8 cellular contexts compared by ENCODE assay signal in the genomic region with DNA sequence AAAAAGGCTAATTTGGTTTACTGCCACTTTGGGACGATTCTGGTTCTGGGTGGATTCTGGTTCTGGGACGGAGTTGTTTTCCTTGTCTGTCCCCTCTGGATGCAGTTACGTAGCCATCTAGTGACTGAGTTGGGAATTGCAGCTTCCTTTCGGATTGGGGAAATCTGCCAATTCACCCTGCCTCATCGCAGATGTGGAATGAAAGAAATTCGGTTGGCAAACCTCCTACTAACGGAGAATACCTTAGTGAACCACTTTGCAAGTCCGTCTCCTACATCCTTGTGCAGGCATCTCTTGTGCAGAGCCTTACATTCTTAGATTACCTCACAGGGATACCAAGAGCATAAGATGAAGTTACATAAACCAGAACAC. TPM values are rescaled to one million over a fixed set of nuclear protein-coding genes. Genes with fewer than 3 reads are reported as not detected.
DNase-seq lines count a peak whose midpoint lies in the region; ATAC-seq and TF ChIP-seq lines count a peak whose summit lies in the region.

No MANE protein-coding gene starts in this region.

- no peaks in the 10 kb centered on the region for H3K36me3 ChIP-seq in Peyer's patch

- intact Hi-C loops in Calu3 (cut with micrococcal nuclease; ENCODE audit: unreplicated experiment), result loop anchor here (1.0 to 2.0 kb wide), 2 partner anchors 32 to 202 kb away; partner anchors contain the start of gene AP4E1
- intact Hi-C loops in activated T-helper 1 cell treated with anti-CD3 and anti-CD28 coated beads, Interleukin-12 subunit alpha, Interleukin-12 subunit beta, Interleukin-2, Interleukin-4 antibody, amounts not matched to agents 30 ng/mL and 10 ng/mL and 1 ng/mL, durations not matched to agents 14 hours and 24 hours and 36 hours (cut with micrococcal nuclease), result loop anchor here (1.0 to 5.0 kb wide), 3 partner anchors 8 to 250 kb away; no protein-coding TSS in a partner anchor

- DNase-seq in Calu3 (peak; percentile 92), Peyer's patch (peak in 2 of 3 donors; percentile 76 to 89), fibroblast of peridontal ligament (ENCODE audit: extremely low read depth) (peak; percentile 97)
- DNase-seq in Jurkat, Clone E6-1 (ENCODE audit: low read depth, low spot score), result peak; percentile 82
- DNase-seq in activated T-helper 1 cell treated with anti-CD3 and anti-CD28 coated beads, Interleukin-12 subunit alpha, Interleukin-12 subunit beta, Interleukin-2, Interleukin-4 antibody, amounts not matched to agents 30 ng/mL and 10 ng/mL and 1 ng/mL, durations not matched to agents 14 hours and 24 hours and 36 hours (ENCODE audit: low spot score), result peak; percentile 57
- peak; percentile 82 for DNase-seq in stimulated activated naive CD8-positive, alpha-beta T cell treated with anti-CD3 and anti-CD28 coated beads, Interleukin-15, Interleukin-2, amounts not matched to agents 100 U/mL and 50 U/mL, for 24 hours

- H3K27me3 Mint-ChIP-seq in Calu3 (ENCODE audit: unreplicated experiment) (peaks cover 10% of the 10 kb centered on the region), nephron (ENCODE audit: low read depth) (no peaks in the 10 kb centered on the region)
- peaks cover 17% of the 10 kb centered on the region for H3K27me3 Mint-ChIP-seq in activated T-helper 1 cell treated with anti-CD3 and anti-CD28 coated beads, Interleukin-12 subunit alpha, Interleukin-12 subunit beta, Interleukin-2, Interleukin-4 antibody, amounts not matched to agents 30 ng/mL and 10 ng/mL and 1 ng/mL, durations not matched to agents 14 hours and 24 hours and 36 hours (ENCODE audit: insufficient read depth)

- H3K4me3 Mint-ChIP-seq in Calu3 (ENCODE audit: low read depth, unreplicated experiment), result peak overlapping the region; percentile 65
- H3K4me3 Mint-ChIP-seq in activated T-helper 1 cell treated with anti-CD3 and anti-CD28 coated beads, Interleukin-12 subunit alpha, Interleukin-12 subunit beta, Interleukin-2, Interleukin-4 antibody, amounts not matched to agents 30 ng/mL and 10 ng/mL and 1 ng/mL, durations not matched to agents 14 hours and 24 hours and 36 hours, result peak overlapping the region; percentile 58
- peak overlapping the region; percentile 70 to 78 (median 74) for H3K4me3 Mint-ChIP-seq in nephron

- H3K36me3 Mint-ChIP-seq in Calu3 (ENCODE audit: insufficient read depth, unreplicated experiment) (peaks cover 19% of the 10 kb centered on the region), nephron (ENCODE audit: low read depth) (no peaks in the 10 kb centered on the region)
- H3K36me3 Mint-ChIP-seq in activated T-helper 1 cell treated with anti-CD3 and anti-CD28 coated beads, Interleukin-12 subunit alpha, Interleukin-12 subunit beta, Interleukin-2, Interleukin-4 antibody, amounts not matched to agents 30 ng/mL and 10 ng/mL and 1 ng/mL, durations not matched to agents 14 hours and 24 hours and 36 hours (ENCODE audit: low read depth), result peaks cover 2% of the 10 kb centered on the region

- no peak for TF ChIP-seq POLR2A in Peyer's patch (IDR thresholded peaks at IDR 0.05)

- H3K4me1 Mint-ChIP-seq in Calu3 (ENCODE audit: low read depth, unreplicated experiment) (peaks cover 74% of the 10 kb centered on the region), nephron (peaks cover 30% of the 10 kb centered on the region)
- H3K4me1 Mint-ChIP-seq in activated T-helper 1 cell treated with anti-CD3 and anti-CD28 coated beads, Interleukin-12 subunit alpha, Interleukin-12 subunit beta, Interleukin-2, Interleukin-4 antibody, amounts not matched to agents 30 ng/mL and 10 ng/mL and 1 ng/mL, durations not matched to agents 14 hours and 24 hours and 36 hours (ENCODE audit: low read depth), result peaks cover 57% of the 10 kb centered on the region

- ATAC-seq in stimulated activated naive CD8-positive, alpha-beta T cell treated with anti-CD3 and anti-CD28 coated beads, Interleukin-15, Interleukin-2, amounts not matched to agents 100 U/mL and 50 U/mL, for 24 hours, result no peak
- no peak for ATAC-seq in GM18868 (IDR thresholded peaks at IDR 0.05; ENCODE audit: unreplicated experiment)

- H3K27ac Mint-ChIP-seq in Calu3 (ENCODE audit: unreplicated experiment) (peak overlapping the region; percentile 83), nephron (peak overlapping the region; percentile 38 to 77 (median 69))
- peak overlapping the region; percentile 31 for H3K27ac Mint-ChIP-seq in activated T-helper 1 cell treated with anti-CD3 and anti-CD28 coated beads, Interleukin-12 subunit alpha, Interleukin-12 subunit beta, Interleukin-2, Interleukin-4 antibody, amounts not matched to agents 30 ng/mL and 10 ng/mL and 1 ng/mL, durations not matched to agents 14 hours and 24 hours and 36 hours

- BruUV-seq in Calu3 (replicated peaks; lab: Mats Ljungman, UMichigan), result no TSS peak

- H3K4me1 ChIP-seq in Peyer's patch, result peaks cover 0 to 15% (median 0%) of the 10 kb centered on the region in 4 donors

- TF ChIP-seq CTCF in Calu3 (IDR thresholded peaks at IDR 0.05; ENCODE audit: unreplicated experiment), result peak; percentile 95
- peak; percentile 87 to 98 (median 95) for TF ChIP-seq CTCF in Peyer's patch (IDR thresholded peaks at IDR 0.05)
- TF ChIP-seq CTCF in nephron (IDR thresholded peaks at IDR 0.05; ENCODE audit: unreplicated experiment in 3 of 3), result peak; percentile 96 to 97 (median 97)

- CTCF ChIA-PET in Calu3 (lab: Charles Lee), result interaction anchor here (1.0 to 1.5 kb wide), 5 partner anchors 8 to 254 kb away, joined by 3 to 9 read pairs (median 4); partner anchors contain the start of gene AP4E1

- H3K9me3 ChIP-seq in Peyer's patch, result no peaks in the 10 kb centered on the region

- H3K4me3 ChIP-seq in Jurkat, Clone E6-1 (ENCODE audit: low read length), result peak overlapping the region; percentile 41
- H3K4me3 ChIP-seq in Peyer's patch, result peak overlapping the region; percentile 23 to 44 (median 41)

- H3K27ac ChIP-seq in Peyer's patch, result peak overlapping the region in 3 of 4 donors; percentile 6 to 55 (median 30)

- no peaks in the 10 kb centered on the region for H3K27me3 ChIP-seq in Peyer's patch

- H3K9me3 Mint-ChIP-seq in Calu3 (ENCODE audit: low read depth, unreplicated experiment) (no peaks in the 10 kb centered on the region), nephron (no peaks in the 10 kb centered on the region)
- H3K9me3 Mint-ChIP-seq in activated T-helper 1 cell treated with anti-CD3 and anti-CD28 coated beads, Interleukin-12 subunit alpha, Interleukin-12 subunit beta, Interleukin-2, Interleukin-4 antibody, amounts not matched to agents 30 ng/mL and 10 ng/mL and 1 ng/mL, durations not matched to agents 14 hours and 24 hours and 36 hours, result peaks cover 5% of the 10 kb centered on the region

RNA-seq across cellular contexts. Expression of gene AP4E1, which starts 31.5 kb away (rescaled TPM):
- 10.6 and 10.7 TPM in 2 replicates for total RNA-seq in Calu3 (2022)
- polyA plus RNA-seq in Jurkat, Clone E6-1 (2012; ENCODE audit: insufficient read depth, insufficient read length), result 5.4 TPM
- 10 to 100 TPM in 3 of 4 donors, 1 to 10 TPM in 1; 8.3 to 13.7 (median 11.9) TPM for total RNA-seq in Peyer's patch
- total RNA-seq in activated T-helper 1 cell treated with anti-CD3 and anti-CD28 coated beads, Interleukin-12 subunit alpha, Interleukin-12 subunit beta, Interleukin-2, Interleukin-4 antibody, amounts not matched to agents 30 ng/mL and 10 ng/mL and 1 ng/mL, durations not matched to agents 14 hours and 24 hours and 36 hours, result 15.8 and 17.0 TPM in 2 replicates

Comparison
In these comparisons a context has a peak if more than half of its experiments do, and no peak if none do; other contexts are left out.
1. H3K27ac Mint-ChIP-seq: peak in every context shown above with its lines; median percentile 83 in Calu3; 69 in nephron; 31 in activated T-helper 1 cell treated with anti-CD3 and anti-CD28 coated beads, Interleukin-12 subunit alpha, Interleukin-12 subunit beta, Interleukin-2, Interleukin-4 antibody, amounts not matched to agents 30 ng/mL and 10 ng/mL and 1 ng/mL, durations not matched to agents 14 hours and 24 hours and 36 hours.